Comparison of ENCODE assay signal across 18 cellular contexts in the genomic region with DNA sequence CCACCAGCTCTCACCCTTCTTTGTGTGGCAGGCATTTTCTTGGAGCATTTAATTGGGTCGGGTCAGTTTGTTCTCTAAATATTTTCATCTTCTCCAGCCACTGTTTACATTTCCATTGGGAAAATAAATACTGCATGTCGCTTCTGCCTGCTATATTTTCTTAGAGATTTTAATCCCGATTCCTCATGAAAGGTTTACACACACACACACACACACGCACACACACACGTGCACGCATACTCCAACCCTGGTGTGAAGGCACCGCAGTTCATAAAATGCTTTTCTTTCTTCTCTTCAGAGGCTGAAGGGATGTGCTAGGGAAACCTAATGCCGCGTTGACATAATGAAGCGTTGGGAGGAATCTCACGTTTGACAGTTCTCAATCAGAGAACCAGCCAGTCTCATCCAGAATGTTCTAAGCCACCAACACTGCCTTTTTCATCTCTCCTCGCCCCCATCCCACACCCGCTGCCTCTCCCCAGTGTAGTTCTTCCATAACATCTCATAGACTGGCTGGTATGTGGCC.
"Had no signal": no experiment of that assay in that cellular context is flagged by ENCODE, and none has a peak within 500 bp of the region (broad histone marks: within the 10 kb centered on the region; RNA-seq: fewer than 3 reads in every experiment).

No MANE protein-coding gene starts in this region.

- H3K4me3 ChIP-seq: esophagus muscularis mucosa, gastrocnemius medialis, left lung, lower lobe of right lung, psoas muscle, right lobe of liver, stomach, thoracic aorta, transverse colon had no signal

- H3K36me3 ChIP-seq: esophagus muscularis mucosa, gastrocnemius medialis, left lung, lower lobe of right lung, right lobe of liver, stomach, thoracic aorta, transverse colon had no signal

- H3K27me3 ChIP-seq: gastrocnemius medialis, left lung, right lobe of liver had no signal

- H3K79me2 ChIP-seq: parathyroid adenoma had no signal

- H2AFZ ChIP-seq: parathyroid adenoma had no signal

- H3K27ac ChIP-seq: epithelial cell of prostate, esophagus muscularis mucosa, gastrocnemius medialis, left lung, lower lobe of right lung, parathyroid adenoma, psoas muscle, right lobe of liver, thoracic aorta, transverse colon had no signal

- DNase-seq: effector memory CD8-positive, alpha-beta T cell; gastrocnemius medialis; islet precursor cell; left lung; lower lobe of right lung; natural killer cell; psoas muscle; retina; right lobe of liver; stimulated activated CD4-positive, alpha-beta T cell treated with anti-CD3 and anti-CD28 coated beads, Interleukin-2, amount 100 ng/mL, for 24 hours; stimulated activated naive CD4-positive, alpha-beta T cell; stomach; substantia nigra; transverse colon had no signal

- H3K9ac ChIP-seq: parathyroid adenoma had no signal

- H3K4me1 ChIP-seq: gastrocnemius medialis, psoas muscle had no signal

- H3K9me3 ChIP-seq: esophagus muscularis mucosa, gastrocnemius medialis, left lung, lower lobe of right lung, psoas muscle, right lobe of liver, stomach, thoracic aorta, transverse colon had no signal
